ENCODE assay signal across 15 cellular contexts in genomic region chr11:10651579-10652361, GRCh38. TPM values are rescaled to one million over a fixed set of nuclear protein-coding genes. Genes with fewer than 3 reads are reported as not detected.
A peak's percentile ranks its signal among the peaks of the same experiment; 100 is the strongest.
DNase-seq lines count a peak whose midpoint lies in the region; TF ChIP-seq lines count a peak whose summit lies in the region.
"Had no signal": no experiment of that assay in that cellular context is flagged by ENCODE, and none has a peak within 500 bp of the region (broad histone marks: within the 10 kb centered on the region; RNA-seq: fewer than 3 reads in every experiment).

No MANE protein-coding gene starts in this region.

- peaks cover 16% of the 10 kb centered on the region for H3K4me1 Mint-ChIP-seq in Calu3 (ENCODE audit: low read depth, unreplicated experiment)

- H3K27ac Mint-ChIP-seq in Calu3 (ENCODE audit: unreplicated experiment) = no peak overlapping the region
- H3K27ac Mint-ChIP-seq: mesothelial cell of epicardium; T-helper 1 cell treated with Interleukin-12 subunit alpha and Interleukin-12 subunit beta and Interleukin-4 antibody, amounts not matched to agents 30 μg/mL and 1 μg/mL, for 36 hours had no signal

- DNase-seq in GM12865 (ENCODE audit: low read depth) = peak; percentile 38
- peak; percentile 64 for DNase-seq in NCI-H2029 treated with DMSO at 0.1 percent for 48 hours (lab: John Stamatoyannopoulos, UW)
- peak; percentile 76 for DNase-seq in choroid plexus epithelial cell (ENCODE audit: low read depth)
- DNase-seq in sigmoid colon = peak; percentile 66
- DNase-seq in activated CD4-positive, CD25-positive, alpha-beta regulatory T cell treated with anti-CD3 and anti-CD28 coated beads, Interleukin-2, amount 50 U/mL, for 72 hours = no peak
- DNase-seq in inferior parietal cortex (ENCODE audit: extremely low spot score) = no peak
- no peak for DNase-seq in Calu3
- DNase-seq in NCI-H226 = no peak
- DNase-seq: activated T-cell treated with anti-CD3 and anti-CD28 coated beads, Interleukin-2, amount 50 U/mL, for 4 hours; dermis blood vessel endothelial cell; DMS 273 treated with DMSO at 0.1 percent for 48 hours; KBM-7; PC-9 had no signal

- peak overlapping the region; percentile 22 to 89 (median 86) for H3K27ac ChIP-seq in sigmoid colon
- H3K27ac ChIP-seq: PC-9 had no signal

- BruUV-seq in Calu3 (replicated peaks; lab: Mats Ljungman, UMichigan) = no TSS peak

- H3K4me3 ChIP-seq in GM12865 (ENCODE audit: low read depth, low read length) (no peak overlapping the region), choroid plexus epithelial cell (ENCODE audit: low read depth, low read length) (no peak overlapping the region), sigmoid colon (no peak overlapping the region)
- H3K4me3 ChIP-seq: PC-9 had no signal

- CTCF ChIA-PET in Calu3 (lab: Charles Lee) = no interaction called here

- H3K4me3 Mint-ChIP-seq in Calu3 (ENCODE audit: low read depth, unreplicated experiment) = no peak overlapping the region
- H3K4me3 Mint-ChIP-seq: activated T-cell treated with anti-CD3 and anti-CD28 coated beads, Interleukin-2, amount 50 U/mL, for 4 hours; mesothelial cell of epicardium; T-helper 1 cell treated with Interleukin-12 subunit alpha and Interleukin-12 subunit beta and Interleukin-4 antibody, amounts not matched to agents 30 μg/mL and 1 μg/mL, for 36 hours had no signal

- TF ChIP-seq EP300 in sigmoid colon (IDR thresholded peaks at IDR 0.05) = no peak

- TF ChIP-seq CTCF in GM12865 (IDR thresholded peaks at IDR 0.05; ENCODE audit: insufficient read depth, low read depth, low read length, missing control alignments) (no peak), choroid plexus epithelial cell (conservative IDR thresholded peaks at IDR 0.05; ENCODE audit: low read depth, low read length) (no peak), sigmoid colon (IDR thresholded peaks at IDR 0.05) (no peak), Calu3 (IDR thresholded peaks at IDR 0.05; ENCODE audit: unreplicated experiment) (no peak)

- TF ChIP-seq POLR2A in sigmoid colon (IDR thresholded peaks at IDR 0.05) = no peak

- no peaks in the 10 kb centered on the region for H3K27me3 ChIP-seq in sigmoid colon

- 75 to 83% methylated on average over 15 of the region's 15 CpGs for WGBS in sigmoid colon, 2 donors

- no peaks in the 10 kb centered on the region for H3K9me3 ChIP-seq in sigmoid colon

- peaks cover 0 to 99% (median 89%) of the 10 kb centered on the region in 4 donors for H3K4me1 ChIP-seq in sigmoid colon

- no peaks in the 10 kb centered on the region for H3K9me3 Mint-ChIP-seq in Calu3 (ENCODE audit: low read depth, unreplicated experiment)
- H3K9me3 Mint-ChIP-seq: activated T-cell treated with anti-CD3 and anti-CD28 coated beads, Interleukin-2, amount 50 U/mL, for 4 hours; mesothelial cell of epicardium; T-helper 1 cell treated with Interleukin-12 subunit alpha and Interleukin-12 subunit beta and Interleukin-4 antibody, amounts not matched to agents 30 μg/mL and 1 μg/mL, for 36 hours had no signal

- intact Hi-C loops in sigmoid colon (cut with DNase I) (no loop called here), Calu3 (cut with micrococcal nuclease; ENCODE audit: unreplicated experiment) (no loop called here)

- H3K27me3 Mint-ChIP-seq in Calu3 (ENCODE audit: unreplicated experiment) = no peaks in the 10 kb centered on the region

- H3K36me3 ChIP-seq in sigmoid colon = peaks cover 0 to 30% (median 7%) of the 10 kb centered on the region in 4 donors

- no peaks in the 10 kb centered on the region for H3K36me3 Mint-ChIP-seq in Calu3 (ENCODE audit: insufficient read depth, unreplicated experiment)
- H3K36me3 Mint-ChIP-seq: mesothelial cell of epicardium had no signal

RNA-seq across cellular contexts. Expression of gene IRAG1, which starts 41.8 kb away (rescaled TPM):
- 100 to 1,000 TPM in 3 of 4 donors, 10 to 100 TPM in 1; 96.1 to 153 (median 125) TPM for total RNA-seq in sigmoid colon
- polyA plus RNA-seq in sigmoid colon = 10 to 100 TPM in 1 of 3 donors, 1 to 10 TPM in 2; 1.8 to 10.6 (median 2.3) TPM
- total RNA-seq in Calu3 (2022) = not detected in 2 replicates

Comparison
In these comparisons a context has a peak if more than half of its experiments do, and no peak if none do; other contexts are left out.
1. DNase-seq: peak in GM12865 (single experiment), NCI-H2029 treated with DMSO at 0.1 percent for 48 hours (single experiment), choroid plexus epithelial cell (single experiment) and sigmoid colon (single experiment); none in activated CD4-positive, CD25-positive, alpha-beta regulatory T cell treated with anti-CD3 and anti-CD28 coated beads, Interleukin-2, amount 50 U/mL, for 72 hours (single experiment), inferior parietal cortex (single experiment), Calu3 (single experiment) and NCI-H226 (single experiment).
2. RNA of gene IRAG1, which starts 41.8 kb away (total RNA-seq): 96.1 to 153 TPM in sigmoid colon; not detected in Calu3; every median in the first group is over 10 times any median in the second.